Comparison of ENCODE assay signal across 1 cellular context in genomic region chr21:25964926-25965325, GRCh38.
TF ChIP-seq lines count a peak whose summit lies in the region.

No MANE protein-coding gene starts in this region.

TF ChIP-seq in WTC11, 78 proteins besides CTCF, POLR2A, EP300 and RAD21 (continued from another document):
- TF ChIP-seq ZNF423 (CRISPR knock-in tag; IDR thresholded peaks at IDR 0.05) = no peak
- no peak for TF ChIP-seq ZMAT4 (CRISPR knock-in tag; IDR thresholded peaks at IDR 0.05)
- TF ChIP-seq E2F5 (CRISPR knock-in tag; IDR thresholded peaks at IDR 0.05) = no peak
- no peak for TF ChIP-seq ZNF425 (CRISPR knock-in tag; conservative IDR thresholded peaks at IDR 0.05)
- no peak for TF ChIP-seq ZNF532 (CRISPR knock-in tag; IDR thresholded peaks at IDR 0.05; ENCODE audit: borderline replicate concordance)
- TF ChIP-seq FOXJ3 (CRISPR knock-in tag; IDR thresholded peaks at IDR 0.05; ENCODE audit: borderline replicate concordance) = no peak
- no peak for TF ChIP-seq CREB1 (CRISPR knock-in tag; IDR thresholded peaks at IDR 0.05)
- TF ChIP-seq ZNF416 (CRISPR knock-in tag; IDR thresholded peaks at IDR 0.05) = no peak
- TF ChIP-seq NFE2L1 (CRISPR knock-in tag; IDR thresholded peaks at IDR 0.05) = no peak
- TF ChIP-seq ZSCAN18 (CRISPR knock-in tag; IDR thresholded peaks at IDR 0.05) = no peak
- no peak for TF ChIP-seq E2F4 (CRISPR knock-in tag; IDR thresholded peaks at IDR 0.05; ENCODE audit: borderline replicate concordance, low read depth)
- TF ChIP-seq RORB (CRISPR knock-in tag; IDR thresholded peaks at IDR 0.05) = no peak
- no peak for TF ChIP-seq ATF3 (CRISPR knock-in tag; conservative IDR thresholded peaks at IDR 0.05)
- no peak for TF ChIP-seq ELF4 (CRISPR knock-in tag; IDR thresholded peaks at IDR 0.05; ENCODE audit: low read depth)
- TF ChIP-seq ZNF317 (CRISPR knock-in tag; IDR thresholded peaks at IDR 0.05; ENCODE audit: borderline replicate concordance, low read depth) = no peak
- TF ChIP-seq RELA (CRISPR knock-in tag; IDR thresholded peaks at IDR 0.05; ENCODE audit: borderline replicate concordance) = no peak
- no peak for TF ChIP-seq CDX4 (CRISPR knock-in tag; IDR thresholded peaks at IDR 0.05; ENCODE audit: borderline replicate concordance)
